8 cellular contexts compared by ENCODE assay signal in the genomic region with DNA sequence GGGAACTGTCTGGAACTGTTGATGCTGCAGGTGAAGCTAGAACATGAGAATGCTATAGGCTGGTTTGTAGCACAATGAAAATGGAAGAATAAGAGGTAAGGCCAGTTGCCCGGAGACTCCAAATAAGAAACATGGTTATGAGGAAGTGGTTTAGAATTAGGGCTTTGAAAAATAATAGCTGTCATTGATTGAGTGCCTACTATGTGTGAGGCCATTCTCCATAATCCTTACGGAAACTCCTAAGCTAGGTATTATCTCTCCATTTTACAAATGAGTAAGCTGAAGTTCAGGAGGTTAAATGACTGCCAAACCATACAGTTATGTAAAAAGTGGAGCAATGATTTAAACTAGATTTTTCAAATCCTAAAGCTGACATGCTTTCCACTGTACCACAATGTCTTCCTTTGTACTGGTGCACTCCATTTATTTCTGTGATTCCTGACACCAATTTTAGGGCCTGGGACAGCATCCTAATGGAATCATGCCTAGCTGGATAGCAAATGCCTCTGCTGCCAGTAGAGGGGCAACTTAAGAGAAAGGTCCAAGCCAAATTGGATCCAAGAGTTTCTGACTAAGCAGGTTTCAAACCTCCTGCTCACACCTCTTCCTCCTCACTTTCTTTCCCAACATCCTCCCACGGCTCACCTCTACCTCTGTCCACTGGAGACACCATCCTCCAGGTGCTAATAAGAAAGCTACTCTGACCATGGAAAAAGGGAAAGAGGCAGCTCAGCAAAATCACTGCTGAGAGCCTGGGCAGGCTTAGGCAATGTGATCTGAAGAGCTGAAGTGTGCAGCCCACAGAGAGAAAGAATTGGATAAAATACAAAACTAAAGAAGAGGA. TPM values are rescaled to one million over a fixed set of nuclear protein-coding genes. Genes with fewer than 3 reads are reported as not detected.
DNase-seq lines count a peak whose midpoint lies in the region; ATAC-seq and TF ChIP-seq lines count a peak whose summit lies in the region.

No MANE protein-coding gene starts in this region.

- no peaks in the 10 kb centered on the region for H3K27me3 Mint-ChIP-seq in activated naive CD8-positive, alpha-beta T cell
- H3K27me3 Mint-ChIP-seq in stimulated activated naive B cell treated with anti-CD40 and anti-IgM and Interleukin-4, amounts not matched to agents 10 μg/mL and 1 μg/mL and 100 μg/mL, for 72 hours: no peaks in the 10 kb centered on the region
- peaks cover 0 to 3% (median 0%) of the 10 kb centered on the region in 3 donors for H3K27me3 Mint-ChIP-seq in CD14-positive monocyte (ENCODE audit: low read depth in 3 of 3)

- H3K4me3 Mint-ChIP-seq in activated naive CD8-positive, alpha-beta T cell: peak overlapping the region; percentile 6
- peak overlapping the region; percentile 42 to 57 for H3K4me3 Mint-ChIP-seq in stimulated activated naive B cell treated with anti-CD40 and anti-IgM and Interleukin-4, amounts not matched to agents 10 μg/mL and 1 μg/mL and 100 μg/mL, for 72 hours
- H3K4me3 Mint-ChIP-seq in CD14-positive monocyte: peak overlapping the region in 1 of 2 donors; percentile 3

- DNase-seq in activated CD4-positive, alpha-beta T cell treated with anti-CD3 and anti-CD28 coated beads for 48 hours: peak; percentile 7
- DNase-seq in activated CD4-positive, alpha-beta T cell treated with anti-CD3 and anti-CD28 coated beads, Interleukin-2, amount 50 U/mL, for 1 hour: no peak
- no peak for DNase-seq in stimulated activated naive B cell treated with anti-CD40 and anti-IgM and Interleukin-4, amounts not matched to agents 10 μg/mL and 1 μg/mL and 100 μg/mL, for 72 hours
- no peak for DNase-seq in HCEC 1CT
- DNase-seq in CD14-positive monocyte (ENCODE audit: low spot score): no peak
- no peak for DNase-seq in SKM-1 treated with dmso at 0.1 percent for 144 hours (lab: John Stamatoyannopoulos, UW; ENCODE audit: unreplicated experiment)

- H3K36me3 Mint-ChIP-seq in activated naive CD8-positive, alpha-beta T cell: no peaks in the 10 kb centered on the region
- H3K36me3 Mint-ChIP-seq in stimulated activated naive B cell treated with anti-CD40 and anti-IgM and Interleukin-4, amounts not matched to agents 10 μg/mL and 1 μg/mL and 100 μg/mL, for 72 hours: no peaks in the 10 kb centered on the region
- no peaks in the 10 kb centered on the region for H3K36me3 Mint-ChIP-seq in CD14-positive monocyte

- peak overlapping the region; percentile 72 for H3K27ac Mint-ChIP-seq in activated naive CD8-positive, alpha-beta T cell
- H3K27ac Mint-ChIP-seq in stimulated activated naive B cell treated with anti-CD40 and anti-IgM and Interleukin-4, amounts not matched to agents 10 μg/mL and 1 μg/mL and 100 μg/mL, for 72 hours: peak overlapping the region; percentile 82
- peak overlapping the region in 1 of 7 donors; percentile 55 for H3K27ac Mint-ChIP-seq in CD14-positive monocyte

- intact Hi-C loops in CD14-positive monocyte (cut with micrococcal nuclease): no loop called here

- ATAC-seq in HG03066 (IDR thresholded peaks at IDR 0.05; ENCODE audit: low read depth, unreplicated experiment): peak; percentile 4
- peak; percentile 64 to 74 for ATAC-seq in stimulated activated naive B cell treated with anti-CD40 and anti-IgM and Interleukin-4, amounts not matched to agents 10 μg/mL and 1 μg/mL and 100 μg/mL, for 72 hours (replicated peaks)

- no peaks in the 10 kb centered on the region for H3K9me3 Mint-ChIP-seq in activated naive CD8-positive, alpha-beta T cell (ENCODE audit: low read depth)
- no peaks in the 10 kb centered on the region for H3K9me3 Mint-ChIP-seq in stimulated activated naive B cell treated with anti-CD40 and anti-IgM and Interleukin-4, amounts not matched to agents 10 μg/mL and 1 μg/mL and 100 μg/mL, for 72 hours
- H3K9me3 Mint-ChIP-seq in CD14-positive monocyte: no peaks in the 10 kb centered on the region

- no peak for TF ChIP-seq CTCF in CD14-positive monocyte (IDR thresholded peaks at IDR 0.05)

- H3K4me1 Mint-ChIP-seq in activated naive CD8-positive, alpha-beta T cell (ENCODE audit: low read depth): peaks cover 28% of the 10 kb centered on the region
- peaks cover 22% of the 10 kb centered on the region in 2 donors for H3K4me1 Mint-ChIP-seq in stimulated activated naive B cell treated with anti-CD40 and anti-IgM and Interleukin-4, amounts not matched to agents 10 μg/mL and 1 μg/mL and 100 μg/mL, for 72 hours
- H3K4me1 Mint-ChIP-seq in CD14-positive monocyte: peaks cover 25% of the 10 kb centered on the region

RNA-seq across cellular contexts. Expression of a gene that starts 46.9 kb away (rescaled TPM):
- 10 to 100 TPM; 62.4 to 81.0 TPM for polyA plus RNA-seq in CD14-positive monocyte
